ENCODE assay signal across 1 cellular context in the genomic region with DNA sequence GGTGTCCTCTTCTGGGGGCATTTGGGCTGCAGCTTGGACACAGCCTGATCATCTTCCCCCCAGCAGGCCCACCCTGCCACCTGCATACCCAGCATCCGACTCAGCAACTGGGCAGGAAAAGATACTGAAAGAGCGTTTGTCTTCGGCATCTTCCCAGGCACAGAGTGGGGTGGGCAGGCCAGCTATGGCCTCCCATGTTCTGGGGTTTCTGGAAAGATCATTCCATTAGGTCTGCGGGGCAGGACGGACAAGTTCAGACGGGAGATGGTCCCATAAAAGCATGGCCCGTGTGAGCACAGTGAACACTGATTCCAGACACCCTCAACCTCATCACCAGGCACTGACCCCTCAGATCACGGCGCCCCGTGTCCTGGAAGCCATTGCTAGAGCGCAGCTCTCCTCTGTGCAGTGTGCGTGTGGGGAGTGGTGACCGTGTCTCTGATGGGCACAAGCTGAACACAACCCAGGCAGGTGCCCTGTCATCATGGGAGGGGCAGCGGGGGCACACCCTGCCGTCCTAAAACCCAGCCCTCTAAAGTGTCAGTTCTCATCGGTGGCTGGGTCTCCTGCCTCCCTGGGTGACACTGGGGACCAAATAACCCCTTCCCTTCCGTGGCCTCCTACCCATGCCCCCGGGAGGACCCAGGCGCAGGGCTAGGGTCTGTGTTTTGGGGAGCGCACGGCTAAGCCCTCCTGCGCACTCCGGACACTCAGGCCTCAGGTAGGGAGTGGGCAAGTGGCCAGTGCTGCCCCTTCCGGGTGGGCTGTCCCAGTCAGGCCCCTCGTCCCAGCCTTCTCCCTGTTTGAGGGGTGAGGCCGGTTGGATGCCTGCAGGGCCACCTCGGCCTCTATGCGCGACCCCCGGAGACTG.
TF ChIP-seq lines count a peak whose summit lies in the region.

No MANE protein-coding gene starts in this region.

TF ChIP-seq in A549, 52 proteins besides CTCF, POLR2A, EP300 and RAD21:
- TF ChIP-seq EHF (CRISPR knock-in tag; IDR thresholded peaks at IDR 0.05) (no peak), ZC3H11A (IDR thresholded peaks at IDR 0.05) (no peak), JUN (IDR thresholded peaks at IDR 0.05) (no peak), HEYL (CRISPR knock-in tag; IDR thresholded peaks at IDR 0.05) (no peak), RARB (CRISPR knock-in tag; IDR thresholded peaks at IDR 0.05) (no peak), SREBF2 (IDR thresholded peaks at IDR 0.05) (no peak), CHD4 (IDR thresholded peaks at IDR 0.05; ENCODE audit: borderline replicate concordance) (no peak), ZFP36 (IDR thresholded peaks at IDR 0.05; ENCODE audit: borderline replicate concordance, partially characterized antibody) (no peak), RCOR1 (IDR thresholded peaks at IDR 0.05; ENCODE audit: low read depth, low read length) (no peak)
- TF ChIP-seq, protein P1, sequence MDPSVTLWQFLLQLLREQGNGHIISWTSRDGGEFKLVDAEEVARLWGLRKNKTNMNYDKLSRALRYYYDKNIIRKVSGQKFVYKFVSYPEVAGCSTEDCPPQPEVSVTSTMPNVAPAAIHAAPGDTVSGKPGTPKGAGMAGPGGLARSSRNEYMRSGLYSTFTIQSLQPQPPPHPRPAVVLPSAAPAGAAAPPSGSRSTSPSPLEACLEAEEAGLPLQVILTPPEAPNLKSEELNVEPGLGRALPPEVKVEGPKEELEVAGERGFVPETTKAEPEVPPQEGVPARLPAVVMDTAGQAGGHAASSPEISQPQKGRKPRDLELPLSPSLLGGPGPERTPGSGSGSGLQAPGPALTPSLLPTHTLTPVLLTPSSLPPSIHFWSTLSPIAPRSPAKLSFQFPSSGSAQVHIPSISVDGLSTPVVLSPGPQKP (IDR thresholded peaks at IDR 0.05; ENCODE audit: low read depth, low read length): no peak
